In the genomic region with DNA sequence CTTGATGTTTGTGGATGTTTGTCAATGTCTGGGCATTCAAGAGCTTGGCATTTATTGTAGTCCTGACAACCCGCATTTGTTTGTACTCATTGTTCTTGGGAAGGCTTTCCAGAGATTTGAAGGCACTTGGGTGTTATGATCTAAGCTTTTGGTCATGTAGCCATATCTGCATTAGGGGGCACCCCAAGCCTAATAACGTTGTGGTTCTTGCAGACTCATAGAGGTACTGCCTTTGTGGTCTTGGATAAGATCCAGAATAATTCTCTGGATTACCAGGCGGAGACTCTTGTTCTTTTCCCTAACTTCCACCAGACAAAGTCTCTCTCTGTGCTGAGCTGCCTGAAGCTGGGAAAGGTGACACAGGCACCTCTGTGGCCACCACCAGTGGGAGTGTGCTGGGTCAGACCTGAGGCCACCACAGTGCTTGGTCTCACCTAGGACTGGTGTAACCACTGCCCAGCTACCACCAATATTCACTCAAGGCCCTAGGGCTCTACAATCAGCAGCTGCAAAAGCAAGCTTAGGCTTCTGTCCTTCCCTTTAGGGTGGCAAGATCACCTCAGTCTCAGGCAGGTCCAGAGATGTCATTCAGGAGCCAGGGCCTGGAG, we compare ENCODE assay signal across 13 cellular contexts.
DNase-seq lines count a peak whose midpoint lies in the region; ATAC-seq and TF ChIP-seq lines count a peak whose summit lies in the region.
"Had no signal": no experiment of that assay in that cellular context is flagged by ENCODE, and none has a peak within 500 bp of the region (broad histone marks: within the 10 kb centered on the region; RNA-seq: fewer than 3 reads in every experiment).

No MANE protein-coding gene starts in this region.

- no peak for TF ChIP-seq CTCF in RWPE1 (conservative IDR thresholded peaks at IDR 0.05; ENCODE audit: low read depth)

- H3K36me3 Mint-ChIP-seq in CD4-positive, alpha-beta memory T cell, result no peaks in the 10 kb centered on the region

- H3K9me3 ChIP-seq in CD4-positive, alpha-beta memory T cell (ENCODE audit: control insufficient read depth in 1 of 2, low read length in 2 of 2), result no peaks in the 10 kb centered on the region
- H3K9me3 ChIP-seq: A549, lower lobe of right lung, right lobe of liver had no signal

- H3K4me1 Mint-ChIP-seq in CD4-positive, alpha-beta memory T cell, result no peaks in the 10 kb centered on the region

- CTCF ChIA-PET in CD4-positive, alpha-beta memory T cell (lab: Charles Lee; ENCODE audit: partially characterized antibody), result no interaction called here
- CTCF ChIA-PET in RWPE1 (lab: Yijun Ruan, JAX), result interaction anchor here (0.7 kb wide), 1 partner anchor 191 kb away, joined by 3 read pairs; no protein-coding TSS in a partner anchor

- peaks cover 0 to 16% (median 7%) of the 10 kb centered on the region in 8 donors for H3K9me3 Mint-ChIP-seq in CD4-positive, alpha-beta memory T cell

- no peaks in the 10 kb centered on the region for H3K27me3 ChIP-seq in CD4-positive, alpha-beta memory T cell (ENCODE audit: insufficient read depth, low read length)
- H3K27me3 ChIP-seq: right lobe of liver had no signal

- H3K4me3 ChIP-seq in CD4-positive, alpha-beta memory T cell (ENCODE audit: low read length in 2 of 2), result no peak overlapping the region
- H3K4me3 ChIP-seq: A549, lower lobe of right lung, right lobe of liver had no signal

- ATAC-seq in sciatic nerve, result peak; percentile 65
- ATAC-seq: A549 had no signal

- H3K36me3 ChIP-seq in CD4-positive, alpha-beta memory T cell (ENCODE audit: insufficient read depth, low read length), result no peaks in the 10 kb centered on the region
- H3K36me3 ChIP-seq: lower lobe of right lung, right lobe of liver had no signal

- H3K27ac Mint-ChIP-seq in CD4-positive, alpha-beta memory T cell, result no peak overlapping the region

- no peaks in the 10 kb centered on the region for H3K4me1 ChIP-seq in CD4-positive, alpha-beta memory T cell (ENCODE audit: insufficient read depth, low read length)
- H3K4me1 ChIP-seq: A549, lower lobe of right lung, right lobe of liver had no signal

- no peak overlapping the region for H3K4me3 Mint-ChIP-seq in CD4-positive, alpha-beta memory T cell

- no peak overlapping the region for H3K27ac ChIP-seq in CD4-positive, alpha-beta memory T cell (ENCODE audit: low read depth, low read length)
- H3K27ac ChIP-seq in RWPE1, result no peak overlapping the region
- H3K27ac ChIP-seq: A549, lower lobe of right lung, right lobe of liver had no signal

- DNase-seq in DMS53 (lab: John Stamatoyannopoulos, UW) (peak; percentile 67), DMS53 treated with DMSO at 0.1 percent for 48 hours (lab: John Stamatoyannopoulos, UW; ENCODE audit: unreplicated experiment) (no peak), NCI-H69 (lab: John Stamatoyannopoulos, UW) (peak; percentile 43), fibroblast of peridontal ligament (ENCODE audit: extremely low read depth) (peak; percentile 79), sciatic nerve (ENCODE audit: low spot score) (no peak), NCI-H510A (lab: John Stamatoyannopoulos, UW) (no peak), RWPE1 (ENCODE audit: low spot score) (no peak)
- no peak for DNase-seq in CD4-positive, alpha-beta memory T cell
- DNase-seq: activated naive CD4-positive, alpha-beta T cell treated with anti-CD3 and anti-CD28 coated beads, Interleukin-2, amount 50 U/mL, for 16 hours; lower lobe of right lung; NCI-H2029 treated with DMSO at 0.1 percent for 48 hours; right lobe of liver had no signal

- POLR2A ChIA-PET in CD4-positive, alpha-beta memory T cell (lab: Charles Lee; ENCODE audit: partially characterized antibody), result no interaction called here
- POLR2A ChIA-PET in RWPE1 (lab: Yijun Ruan, JAX; ENCODE audit: low non-redundant PET), result no interaction called here

- intact Hi-C loops in sciatic nerve (cut with DNase I), result no loop called here
- intact Hi-C loops in CD4-positive, alpha-beta memory T cell (cut with micrococcal nuclease), result no loop called here

- peaks cover 0 to 2% of the 10 kb centered on the region in 2 donors for H3K27me3 Mint-ChIP-seq in CD4-positive, alpha-beta memory T cell

Comparison
In these comparisons a context has a peak if more than half of its experiments do, and no peak if none do; other contexts are left out.
1. DNase-seq: peak in DMS53 (single experiment), NCI-H69 (single experiment) and fibroblast of peridontal ligament (single experiment); none in DMS53 treated with DMSO at 0.1 percent for 48 hours (single experiment), sciatic nerve (single experiment), NCI-H510A (single experiment), CD4-positive, alpha-beta memory T cell (0 of 5) and RWPE1 (single experiment).